In genomic region chr6:95593025-95593424, GRCh38 we compare ENCODE assay signal across 14 cellular contexts. TPM values are rescaled to one million over a fixed set of nuclear protein-coding genes. Genes with fewer than 3 reads are reported as not detected.
DNase-seq lines count a peak whose midpoint lies in the region; ATAC-seq, FAIRE-seq and TF ChIP-seq lines count a peak whose summit lies in the region.
"Had no signal": no experiment of that assay in that cellular context is flagged by ENCODE, and none has a peak within 500 bp of the region (broad histone marks: within the 10 kb centered on the region; RNA-seq: fewer than 3 reads in every experiment).

No MANE protein-coding gene starts in this region.

- no peak for FAIRE-seq in A549 (lab: Jason Lieb, UNC)
- FAIRE-seq: frontal cortex, HTR-8/SVneo had no signal

- peak in 1 of 2 experiments; percentile 40 for DNase-seq in A549 (ENCODE audit: low read depth in 1 of 2, low spot score in 1 of 2)
- peak; percentile 28 for DNase-seq in MG63
- peak; percentile 38 to 40 for DNase-seq in SHP77 (lab: John Stamatoyannopoulos, UW)
- peak; percentile 67 for DNase-seq in left lobe of liver (ENCODE audit: low spot score)
- no peak for DNase-seq in activated gamma-delta T cell treated with Interleukin-2 at 50 U/mL for 16 hours
- DNase-seq: activated B cell treated with CpG ODN at 0.5 μM for 24 hours; CD8-positive, alpha-beta memory T cell; NCI-H187 had no signal

- 9% methylated on average over 2 of the region's 2 CpGs for WGBS in A549 (ENCODE audit: missing lambda C conversion rate)

- ATAC-seq in A549 (peak in 1 of 2 experiments; percentile 76; a peak in 3 of 6 replicates), left lobe of liver (peak; percentile 95), GM21381 (IDR thresholded peaks at IDR 0.05; ENCODE audit: unreplicated experiment) (no peak), HG03280 (IDR thresholded peaks at IDR 0.05; ENCODE audit: unreplicated experiment) (no peak), GM18861 (IDR thresholded peaks at IDR 0.05; ENCODE audit: unreplicated experiment) (no peak)

- no peak for TF ChIP-seq CTCF in A549 (IDR thresholded peaks at IDR 0.05)

- no peak for TF ChIP-seq POLR2A in A549 (IDR thresholded peaks at IDR 0.05; ENCODE audit: low read length)

- no peaks in the 10 kb centered on the region for H3K36me3 ChIP-seq in MG63

- CTCF ChIA-PET in A549 (lab: Yijun Ruan, JAX): no interaction called here

- POLR2A ChIA-PET in A549 (lab: Yijun Ruan, JAX): no interaction called here

- H3K27ac ChIP-seq in A549: no peak overlapping the region

- H3K9me3 ChIP-seq in A549: no peaks in the 10 kb centered on the region
- peaks cover 6% of the 10 kb centered on the region; the same call in 1 of the 2 replicates for H3K9me3 ChIP-seq in MG63

- no peak for TF ChIP-seq EP300 in A549 (IDR thresholded peaks at IDR 0.05)

- peak overlapping the region; percentile 58 for H3K4me2 ChIP-seq in A549

- H3K4me1 ChIP-seq in A549: peaks cover 11% of the 10 kb centered on the region

- H3K4me3 ChIP-seq in A549 (no peak overlapping the region), MG63 (no peak overlapping the region)
- H3K4me3 ChIP-seq: lung had no signal

- TF ChIP-seq RAD21 in A549 (conservative IDR thresholded peaks at IDR 0.05 in 1 of 2, IDR thresholded peaks at IDR 0.05 in 1 of 2): no peak

- no peaks in the 10 kb centered on the region for H3K27me3 ChIP-seq in MG63

TF ChIP-seq in A549, 52 proteins besides CTCF, POLR2A, EP300 and RAD21:
- no peak for TF ChIP-seq HES2 (IDR thresholded peaks at IDR 0.05)
- TF ChIP-seq NPAS2 (CRISPR knock-in tag; IDR thresholded peaks at IDR 0.05; ENCODE audit: borderline replicate concordance): no peak
- TF ChIP-seq RFX5 (IDR thresholded peaks at IDR 0.05): no peak
- TF ChIP-seq POLR2AphosphoS2 (conservative IDR thresholded peaks at IDR 0.05; ENCODE audit: low read length): no peak
- TF ChIP-seq RCOR1 (IDR thresholded peaks at IDR 0.05; ENCODE audit: low read depth, low read length): no peak
- no peak for TF ChIP-seq USF2 (IDR thresholded peaks at IDR 0.05)
- no peak for TF ChIP-seq FOSL2 (IDR thresholded peaks at IDR 0.05)
- no peak for TF ChIP-seq FOSL2 (CRISPR knock-in tag; IDR thresholded peaks at IDR 0.05)
- TF ChIP-seq ZFP36 (IDR thresholded peaks at IDR 0.05; ENCODE audit: borderline replicate concordance, partially characterized antibody): no peak
- TF ChIP-seq JUNB (IDR thresholded peaks at IDR 0.05): no peak
- no peak for TF ChIP-seq ELK1 (IDR thresholded peaks at IDR 0.05; ENCODE audit: low read depth, low read length)
- no peak for TF ChIP-seq BHLHE40 (IDR thresholded peaks at IDR 0.05; ENCODE audit: low read depth, low read length)
- TF ChIP-seq, protein P1, sequence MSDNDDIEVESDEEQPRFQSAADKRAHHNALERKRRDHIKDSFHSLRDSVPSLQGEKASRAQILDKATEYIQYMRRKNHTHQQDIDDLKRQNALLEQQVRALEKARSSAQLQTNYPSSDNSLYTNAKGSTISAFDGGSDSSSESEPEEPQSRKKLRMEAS (IDR thresholded peaks at IDR 0.05): no peak
- TF ChIP-seq MYC (IDR thresholded peaks at IDR 0.05; ENCODE audit: borderline replicate concordance, low read length): no peak
- no peak for TF ChIP-seq EHMT2 (IDR thresholded peaks at IDR 0.05; ENCODE audit: low read depth)
- TF ChIP-seq HOXB5 (CRISPR knock-in tag; IDR thresholded peaks at IDR 0.05): no peak
- TF ChIP-seq HDAC2 (IDR thresholded peaks at IDR 0.05): no peak
- no peak for TF ChIP-seq TFCP2L1 (CRISPR knock-in tag; IDR thresholded peaks at IDR 0.05)
- TF ChIP-seq CBX2 (IDR thresholded peaks at IDR 0.05; ENCODE audit: borderline replicate concordance, low read depth): no peak
- TF ChIP-seq CEBPB (IDR thresholded peaks at IDR 0.05): no peak
TF ChIP-seq in A549: peak in this region for 0.

RNA-seq across cellular contexts. Expression of gene MANEA, which starts 15.7 kb away (rescaled TPM):
- 8.9 and 13.3 TPM in 2 replicates for polyA plus RNA-seq in A549 (2011; rRNA removed)
- polyA plus RNA-seq in A549 (2012; cell fraction: cytosol; rRNA removed): 1.2 and 1.5 TPM in 2 replicates
- 0.61 and 0.91 TPM in 2 replicates for polyA plus RNA-seq in A549 (2012; cell fraction: nucleus; rRNA removed)
- polyA plus RNA-seq in A549 (2017; fragmentation: RNase III; extraction: RNeasy Plus Mini Kit Qiagen cat#74134 plus additional on column Dnase treatment): 3.8 to 4.6 TPM (median 4.0 TPM) in 3 replicates
- 2.9 and 3.3 TPM in 2 replicates for polyA minus RNA-seq in A549 (2011; rRNA and poly(A)+ RNA removed)
- 9.1 and 9.8 TPM in 2 replicates for total RNA-seq in MG63 (2014; rRNA removed; shearing (Covaris generic); ENCODE audit: low replicate concordance)
- 23.9 TPM for total RNA-seq in left lobe of liver
